8 cellular contexts compared by ENCODE assay signal in the genomic region with DNA sequence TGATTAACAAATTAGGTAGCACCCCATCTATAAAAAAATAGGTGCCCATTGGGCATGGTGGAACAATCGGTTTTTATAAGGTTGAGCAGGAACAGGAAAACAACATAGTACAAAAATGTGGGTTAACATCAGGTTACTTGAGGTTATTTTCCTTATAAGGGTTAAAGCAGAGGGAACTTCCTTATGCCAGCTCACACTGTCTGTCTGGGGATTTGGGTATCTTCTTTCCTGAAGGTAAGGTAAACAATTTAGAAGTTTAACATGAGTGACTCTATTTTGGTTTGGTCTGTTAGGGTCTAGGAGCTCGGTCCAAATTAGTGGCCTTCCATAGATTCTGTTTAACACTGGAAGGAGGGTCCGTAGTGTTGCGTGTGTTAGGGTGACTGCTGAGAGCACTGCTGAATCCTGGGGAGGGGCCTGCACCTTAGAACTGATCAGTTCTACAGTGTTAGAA. TPM values are rescaled to one million over a fixed set of nuclear protein-coding genes. Genes with fewer than 3 reads are reported as not detected.
DNase-seq lines count a peak whose midpoint lies in the region; ATAC-seq and TF ChIP-seq lines count a peak whose summit lies in the region.

No MANE protein-coding gene starts in this region.

- no peaks in the 10 kb centered on the region for H3K9me3 ChIP-seq in Loucy (ENCODE audit: insufficient read depth, low read depth, low read length)
- H3K9me3 ChIP-seq in prostate gland: no peaks in the 10 kb centered on the region

- TF ChIP-seq POLR2A in prostate gland (IDR thresholded peaks at IDR 0.05) (no peak), GM18505 (IDR thresholded peaks at IDR 0.05; ENCODE audit: borderline replicate concordance, extremely low read depth, insufficient read depth, insufficient read length) (no peak)

- no peaks in the 10 kb centered on the region for H3K27me3 ChIP-seq in Loucy (ENCODE audit: insufficient read depth, low read length, poor library complexity, severe bottlenecking)
- H3K27me3 ChIP-seq in prostate gland (replicated peaks; ENCODE audit: insufficient read depth): no peaks in the 10 kb centered on the region

- ATAC-seq in GM18505 (IDR thresholded peaks at IDR 0.05; ENCODE audit: unreplicated experiment) (no peak), HG03025 (IDR thresholded peaks at IDR 0.05; ENCODE audit: low FRiP score, unreplicated experiment) (no peak)

- TF ChIP-seq CTCF in Loucy (conservative IDR thresholded peaks at IDR 0.05; ENCODE audit: low read length) (no peak), prostate gland (IDR thresholded peaks at IDR 0.05) (no peak)

- peak overlapping the region; percentile 71 for H3K4me2 ChIP-seq in Loucy (ENCODE audit: low read depth, low read length, poor library complexity, severe bottlenecking)

- H3K36me3 ChIP-seq in Loucy (ENCODE audit: insufficient read depth, low read length) (peaks cover 6% of the 10 kb centered on the region; the same call in 1 of the 2 replicates), prostate gland (no peaks in the 10 kb centered on the region)

- H3K4me1 ChIP-seq in Loucy (ENCODE audit: insufficient read depth, low read length, poor library complexity, severe bottlenecking) (peaks cover 58% of the 10 kb centered on the region), prostate gland (replicated peaks) (peaks cover 15% of the 10 kb centered on the region)

- intact Hi-C loops in prostate gland (cut with DNase I): loop anchor here (5.0 kb wide), 1 partner anchor 32 kb away; no protein-coding TSS in a partner anchor

- H3K9ac ChIP-seq in Loucy (ENCODE audit: low read depth, low read length, poor library complexity, severe bottlenecking): peak overlapping the region; percentile 13

- H3K9me2 ChIP-seq in Loucy (replicated peaks; ENCODE audit: low read depth, low read length): no peaks in the 10 kb centered on the region

- H3K4me3 ChIP-seq in Loucy (ENCODE audit: low read length, poor library complexity, severe bottlenecking) (peak overlapping the region; percentile 59), prostate gland (no peak overlapping the region)

- peaks cover 99% of the 10 kb centered on the region for H3K79me2 ChIP-seq in Loucy (ENCODE audit: insufficient read depth, low read length)

- DNase-seq in SIG-M5 treated with dmso at 0.1 percent for 504 hours (lab: John Stamatoyannopoulos, UW; ENCODE audit: unreplicated experiment): peak; percentile 45
- no peak for DNase-seq in SIG-M5 (lab: John Stamatoyannopoulos, UW)
- DNase-seq in dermis blood vessel endothelial cell: peak; percentile 21
- DNase-seq in prostate gland (ENCODE audit: low spot score): no peak
- DNase-seq in KG1 (lab: John Stamatoyannopoulos, UW): no peak

- peaks cover 61% of the 10 kb centered on the region for H4K20me1 ChIP-seq in Loucy (ENCODE audit: insufficient read depth, low read length, poor library complexity, severe bottlenecking)

- WGBS in prostate gland: 51% methylated on average over 4 of the region's 4 CpGs

- H2AFZ ChIP-seq in Loucy (ENCODE audit: low read length): no peak overlapping the region

- H3F3A ChIP-seq in Loucy (ENCODE audit: low read depth): peaks cover 5% of the 10 kb centered on the region; the same call in 1 of the 2 replicates

- H3K27ac ChIP-seq in prostate gland: peak overlapping the region; percentile 88 to 91

RNA-seq across cellular contexts. Expression of a gene that starts 14.7 kb away (rescaled TPM):
- 67.0 and 67.9 TPM in 2 replicates for total RNA-seq in dermis blood vessel endothelial cell
- 100 to 1,000 TPM in 1 of 2 donors, 10 to 100 TPM in 1; 76.3 to 137 TPM for total RNA-seq in prostate gland

Comparison
In these comparisons a context has a peak if more than half of its experiments do, and no peak if none do; other contexts are left out.
1. DNase-seq: peak in SIG-M5 treated with dmso at 0.1 percent for 504 hours (single experiment) and dermis blood vessel endothelial cell (single experiment); none in SIG-M5 (single experiment), prostate gland (single experiment) and KG1 (single experiment).